In genomic region chr9:120474579-120475243, GRCh38 we compare ENCODE assay signal across 16 cellular contexts.
A peak's percentile ranks its signal among the peaks of the same experiment; 100 is the strongest.
DNase-seq lines count a peak whose midpoint lies in the region; ATAC-seq, FAIRE-seq and TF ChIP-seq lines count a peak whose summit lies in the region.
"Had no signal": no experiment of that assay in that cellular context is flagged by ENCODE, and none has a peak within 500 bp of the region (broad histone marks: within the 10 kb centered on the region; RNA-seq: fewer than 3 reads in every experiment).

No MANE protein-coding gene starts in this region.

- TF ChIP-seq POLR2A in A549 (IDR thresholded peaks at IDR 0.05; ENCODE audit: low read length) (no peak), K562 (conservative IDR thresholded peaks at IDR 0.05) (no peak)

- TF ChIP-seq RAD21 in A549 (conservative IDR thresholded peaks at IDR 0.05 in 1 of 2, IDR thresholded peaks at IDR 0.05 in 1 of 2), result no peak
- TF ChIP-seq RAD21 in K562 (CRISPR knock-in tag; conservative IDR thresholded peaks at IDR 0.05 in 1 of 2, IDR thresholded peaks at IDR 0.05 in 1 of 2), result no peak

- ATAC-seq in A549, result no peak
- no peak for ATAC-seq in K562
- ATAC-seq in stimulated activated naive B cell treated with anti-CD40 and anti-IgM and Interleukin-4, amounts not matched to agents 10 μg/mL and 1 μg/mL and 100 μg/mL, for 72 hours (replicated peaks), result no peak
- no peak for ATAC-seq in HG02840 (IDR thresholded peaks at IDR 0.05; ENCODE audit: low FRiP score, unreplicated experiment)
- ATAC-seq: left colon; stimulated activated effector memory CD8-positive, alpha-beta T cell treated with anti-CD3 and anti-CD28 coated beads, Interleukin-12 subunit alpha, Interleukin-12 subunit beta, amount 100 ng/mL, for 72 hours had no signal

- H3K9ac ChIP-seq in K562 (ENCODE audit: insufficient read depth in 1 of 2, low read depth in 2 of 2, low read length in 2 of 2), result no peak overlapping the region

- TF ChIP-seq EP300 in A549 (IDR thresholded peaks at IDR 0.05), result no peak
- no peak for TF ChIP-seq EP300 in K562 (IDR thresholded peaks at IDR 0.05; ENCODE audit: low read length)

- no peak overlapping the region for H3K27ac Mint-ChIP-seq in stimulated activated naive B cell treated with anti-CD40 and anti-IgM and Interleukin-4, amounts not matched to agents 10 μg/mL and 1 μg/mL and 100 μg/mL, for 72 hours
- peak overlapping the region in 1 of 6 donors; percentile 36 for H3K27ac Mint-ChIP-seq in immature natural killer cell

- no peaks in the 10 kb centered on the region for H3K27me3 Mint-ChIP-seq in stimulated activated naive B cell treated with anti-CD40 and anti-IgM and Interleukin-4, amounts not matched to agents 10 μg/mL and 1 μg/mL and 100 μg/mL, for 72 hours
- peaks cover 0 to 5% (median 0%) of the 10 kb centered on the region in 3 donors for H3K27me3 Mint-ChIP-seq in immature natural killer cell (ENCODE audit: low read depth in 3 of 3)
- H3K27me3 Mint-ChIP-seq: CD4-positive, alpha-beta memory T cell had no signal

- no peaks in the 10 kb centered on the region for H3K9me3 Mint-ChIP-seq in stimulated activated naive B cell treated with anti-CD40 and anti-IgM and Interleukin-4, amounts not matched to agents 10 μg/mL and 1 μg/mL and 100 μg/mL, for 72 hours
- no peaks in the 10 kb centered on the region for H3K9me3 Mint-ChIP-seq in immature natural killer cell
- H3K9me3 Mint-ChIP-seq: CD4-positive, alpha-beta memory T cell; stimulated activated effector memory CD8-positive, alpha-beta T cell treated with anti-CD3 and anti-CD28 coated beads, Interleukin-12 subunit alpha, Interleukin-12 subunit beta, amount 100 ng/mL, for 72 hours had no signal

- no peaks in the 10 kb centered on the region for H3K9me1 ChIP-seq in K562 (ENCODE audit: control insufficient read depth, insufficient read depth, low read length)

- H3K36me3 Mint-ChIP-seq in stimulated activated naive B cell treated with anti-CD40 and anti-IgM and Interleukin-4, amounts not matched to agents 10 μg/mL and 1 μg/mL and 100 μg/mL, for 72 hours, result peaks cover 42 to 73% of the 10 kb centered on the region in 2 donors
- peaks cover 32 to 55% (median 37%) of the 10 kb centered on the region in 3 donors for H3K36me3 Mint-ChIP-seq in immature natural killer cell

- FAIRE-seq in A549 (lab: Jason Lieb, UNC), result no peak
- FAIRE-seq in K562 (lab: Jason Lieb, UNC), result no peak
- FAIRE-seq in GM19239 (lab: Jason Lieb, UNC), result no peak
- FAIRE-seq: frontal cortex, TTC549 had no signal

- 84% methylated on average over 3 of the region's 3 CpGs for WGBS in A549 (ENCODE audit: missing lambda C conversion rate)
- WGBS in K562 (ENCODE audit: insufficient coverage, low coverage, missing lambda C conversion rate), result 47% methylated on average over 3 of the region's 3 CpGs

- no peaks in the 10 kb centered on the region for H3K4me1 Mint-ChIP-seq in stimulated activated naive B cell treated with anti-CD40 and anti-IgM and Interleukin-4, amounts not matched to agents 10 μg/mL and 1 μg/mL and 100 μg/mL, for 72 hours
- no peaks in the 10 kb centered on the region for H3K4me1 Mint-ChIP-seq in immature natural killer cell
- H3K4me1 Mint-ChIP-seq: CD4-positive, alpha-beta memory T cell; stimulated activated effector memory CD8-positive, alpha-beta T cell treated with anti-CD3 and anti-CD28 coated beads, Interleukin-12 subunit alpha, Interleukin-12 subunit beta, amount 100 ng/mL, for 72 hours had no signal

- no TSS peak for BruUV-seq in K562 (replicated peaks; lab: Mats Ljungman, UMichigan)

- in situ Hi-C loops in K562 (cut with MboI), result loop anchor here (25.0 kb wide), 1 partner anchor 912 kb away; no protein-coding TSS in a partner anchor

- no peaks in the 10 kb centered on the region for H3K27me3 ChIP-seq in K562 (ENCODE audit: control insufficient read depth in 2 of 2, insufficient read depth in 2 of 2, low read length in 2 of 2)

- intact Hi-C loops in K562 (cut with micrococcal nuclease), result loop anchor here (5.0 to 10.0 kb wide), 3 partner anchors 70 to 917 kb away; no protein-coding TSS in a partner anchor

- no peak overlapping the region for H3K4me3 Mint-ChIP-seq in stimulated activated naive B cell treated with anti-CD40 and anti-IgM and Interleukin-4, amounts not matched to agents 10 μg/mL and 1 μg/mL and 100 μg/mL, for 72 hours
- H3K4me3 Mint-ChIP-seq in immature natural killer cell, result no peak overlapping the region
- H3K4me3 Mint-ChIP-seq: CD4-positive, alpha-beta memory T cell; stimulated activated effector memory CD8-positive, alpha-beta T cell treated with anti-CD3 and anti-CD28 coated beads, Interleukin-12 subunit alpha, Interleukin-12 subunit beta, amount 100 ng/mL, for 72 hours had no signal

- no peak overlapping the region for H3K4me3 ChIP-seq in A549
- no peak overlapping the region for H3K4me3 ChIP-seq in K562

- H3K36me3 ChIP-seq in K562 (ENCODE audit: control insufficient read depth, insufficient read depth, low read length), result peaks cover 89% of the 10 kb centered on the region

- H3K9me3 ChIP-seq in A549 (no peaks in the 10 kb centered on the region), K562 (replicated peaks; ENCODE audit: control insufficient read depth, insufficient read depth, low read depth, low read length) (no peaks in the 10 kb centered on the region)

- no peak overlapping the region for H2AFZ ChIP-seq in K562 (ENCODE audit: low read depth, low read length)

- POLR2A ChIA-PET in A549 (lab: Yijun Ruan, JAX) (no interaction called here), K562 (lab: Yijun Ruan, JAX) (no interaction called here)

- H3K27ac ChIP-seq in A549 (peak overlapping the region; percentile 18 to 55; a peak in 3 of 6 replicates), K562 (ENCODE audit: extremely low read depth, low read depth, low read length) (no peak overlapping the region; the same call in 2 of the 3 replicates)

- H3K4me1 ChIP-seq in A549 (peaks cover 19% of the 10 kb centered on the region), K562 (replicated peaks in 1 of 2; ENCODE audit: control insufficient read depth in 2 of 2, insufficient read depth in 2 of 2, low read length in 2 of 2) (no peaks in the 10 kb centered on the region; a peak in 1 of 5 replicates)

- DNase-seq in A549 (ENCODE audit: low read depth in 1 of 2, low spot score in 1 of 2) (no peak), GM03348 (ENCODE audit: low spot score) (peak; percentile 36), K562 (ENCODE audit: extremely low read depth in 1 of 4, low spot score in 3 of 4) (no peak), iris pigment epithelial cell (ENCODE audit: low read depth) (peak; percentile 70), GM19239 (ENCODE audit: insufficient read length, low spot score) (no peak), immature natural killer cell (no peak)
- DNase-seq in stimulated activated naive B cell treated with anti-CD40 and anti-IgM and Interleukin-4, amounts not matched to agents 10 μg/mL and 1 μg/mL and 100 μg/mL, for 72 hours, result no peak
- DNase-seq: CD4-positive, alpha-beta memory T cell; GDM1; left colon; NCI-H446 treated with DMSO at 0.1 percent for 48 hours; stimulated activated CD4-positive, alpha-beta T cell treated with anti-CD3 and anti-CD28 coated beads, Interleukin-1b, Interleukin-23, amount 100 ng/mL, for 48 hours had no signal

- H3K79me2 ChIP-seq in K562 (ENCODE audit: control insufficient read depth, insufficient read depth, low read length), result no peaks in the 10 kb centered on the region

- H3K4me2 ChIP-seq in A549, result no peak overlapping the region
- H3K4me2 ChIP-seq in K562 (ENCODE audit: insufficient read depth, low read length), result no peak overlapping the region

- CTCF ChIA-PET in A549 (lab: Yijun Ruan, JAX) (interaction anchor here (0.6 to 2.5 kb wide), 5 partner anchors 37 to 918 kb away, joined by 3 to 7 read pairs (median 3); no protein-coding TSS in a partner anchor), K562 (lab: Yijun Ruan, JAX; ENCODE audit: low intra/inter-chr PET ratio) (no interaction called here)

- TF ChIP-seq CTCF in A549 (IDR thresholded peaks at IDR 0.05), result no peak
- no peak for TF ChIP-seq CTCF in K562 (IDR thresholded peaks at IDR 0.05 in 2 of 3, conservative IDR thresholded peaks at IDR 0.05 in 1 of 3; ENCODE audit: insufficient read depth in 2 of 3, low read depth in 1 of 3, low read length in 3 of 3)

- H4K20me1 ChIP-seq in K562 (replicated peaks; ENCODE audit: control insufficient read depth, insufficient read depth, low read length), result 0 out of 2 replicates have a peak, but pooled peaks cover 3% of the 10 kb centered on the region

TF ChIP-seq in A549, 52 proteins besides CTCF, POLR2A, EP300 and RAD21 (continues in another document):
- TF ChIP-seq GATA3 (IDR thresholded peaks at IDR 0.05; ENCODE audit: borderline replicate concordance), result no peak
- no peak for TF ChIP-seq MYC (IDR thresholded peaks at IDR 0.05; ENCODE audit: borderline replicate concordance, low read length)
- no peak for TF ChIP-seq RCOR1 (IDR thresholded peaks at IDR 0.05; ENCODE audit: low read depth, low read length)
- no peak for TF ChIP-seq PBX3 (IDR thresholded peaks at IDR 0.05)
- no peak for TF ChIP-seq HOXA7 (CRISPR knock-in tag; IDR thresholded peaks at IDR 0.05)
- TF ChIP-seq ESRRA (IDR thresholded peaks at IDR 0.05; ENCODE audit: borderline replicate concordance, low read length), result no peak

TF ChIP-seq in K562, 482 proteins besides CTCF, POLR2A, EP300 and RAD21 (continues in another document):
- no peak for TF ChIP-seq IRF9 (tag; IDR thresholded peaks at IDR 0.05)

Comparison
In these comparisons a context has a peak if more than half of its experiments do, and no peak if none do; other contexts are left out.
1. DNase-seq: peak in GM03348 (single experiment) and iris pigment epithelial cell (single experiment); none in A549 (0 of 2), K562 (0 of 4), GM19239 (single experiment), stimulated activated naive B cell treated with anti-CD40 and anti-IgM and Interleukin-4, amounts not matched to agents 10 μg/mL and 1 μg/mL and 100 μg/mL, for 72 hours (single experiment) and immature natural killer cell (0 of 3).